In the genomic region with DNA sequence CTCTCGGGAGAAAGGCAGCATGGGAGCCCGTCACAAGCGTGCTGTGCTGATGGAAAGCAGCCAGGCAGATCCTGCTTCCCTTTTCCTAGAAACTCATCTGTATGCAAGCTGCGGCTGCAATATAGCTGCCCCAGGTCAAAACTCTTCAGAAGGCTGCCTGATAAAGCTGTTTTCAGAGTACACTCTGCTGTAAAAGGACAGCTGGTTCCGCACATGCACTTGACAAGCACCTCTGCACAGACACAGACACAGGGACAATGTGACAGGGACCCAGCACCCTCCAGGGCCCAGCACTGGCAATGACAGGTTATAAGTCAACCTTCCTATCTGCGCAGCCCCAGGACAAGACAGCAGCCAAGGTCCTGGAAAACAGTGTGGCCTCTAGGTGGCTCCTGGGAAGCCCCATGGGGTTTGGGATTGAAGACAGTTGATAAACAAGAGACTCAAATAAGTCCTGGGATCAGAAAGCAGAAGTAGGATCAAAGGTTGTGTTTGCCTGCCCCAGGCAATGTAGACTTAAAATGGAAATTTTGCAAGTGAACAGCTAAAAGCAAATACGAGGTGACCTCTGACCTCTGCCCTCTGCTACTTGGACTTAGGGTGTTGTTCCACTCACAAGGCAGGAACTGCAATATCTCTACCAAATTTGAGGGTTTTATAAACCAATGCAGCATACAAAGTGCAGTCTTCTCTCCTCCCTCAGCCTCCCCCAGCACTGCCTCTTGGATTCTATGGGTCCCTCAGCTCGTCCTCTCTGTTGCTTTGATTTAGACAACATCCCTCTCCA, we compare ENCODE assay signal across 1 cellular context.
A peak's percentile ranks its signal among the peaks of the same experiment; 100 is the strongest.
TF ChIP-seq lines count a peak whose summit lies in the region.

No MANE protein-coding gene starts in this region.

TF ChIP-seq in HepG2, 621 proteins besides CTCF, POLR2A, EP300 and RAD21 (continued from another document and continues in another):
- TF ChIP-seq, protein P1, sequence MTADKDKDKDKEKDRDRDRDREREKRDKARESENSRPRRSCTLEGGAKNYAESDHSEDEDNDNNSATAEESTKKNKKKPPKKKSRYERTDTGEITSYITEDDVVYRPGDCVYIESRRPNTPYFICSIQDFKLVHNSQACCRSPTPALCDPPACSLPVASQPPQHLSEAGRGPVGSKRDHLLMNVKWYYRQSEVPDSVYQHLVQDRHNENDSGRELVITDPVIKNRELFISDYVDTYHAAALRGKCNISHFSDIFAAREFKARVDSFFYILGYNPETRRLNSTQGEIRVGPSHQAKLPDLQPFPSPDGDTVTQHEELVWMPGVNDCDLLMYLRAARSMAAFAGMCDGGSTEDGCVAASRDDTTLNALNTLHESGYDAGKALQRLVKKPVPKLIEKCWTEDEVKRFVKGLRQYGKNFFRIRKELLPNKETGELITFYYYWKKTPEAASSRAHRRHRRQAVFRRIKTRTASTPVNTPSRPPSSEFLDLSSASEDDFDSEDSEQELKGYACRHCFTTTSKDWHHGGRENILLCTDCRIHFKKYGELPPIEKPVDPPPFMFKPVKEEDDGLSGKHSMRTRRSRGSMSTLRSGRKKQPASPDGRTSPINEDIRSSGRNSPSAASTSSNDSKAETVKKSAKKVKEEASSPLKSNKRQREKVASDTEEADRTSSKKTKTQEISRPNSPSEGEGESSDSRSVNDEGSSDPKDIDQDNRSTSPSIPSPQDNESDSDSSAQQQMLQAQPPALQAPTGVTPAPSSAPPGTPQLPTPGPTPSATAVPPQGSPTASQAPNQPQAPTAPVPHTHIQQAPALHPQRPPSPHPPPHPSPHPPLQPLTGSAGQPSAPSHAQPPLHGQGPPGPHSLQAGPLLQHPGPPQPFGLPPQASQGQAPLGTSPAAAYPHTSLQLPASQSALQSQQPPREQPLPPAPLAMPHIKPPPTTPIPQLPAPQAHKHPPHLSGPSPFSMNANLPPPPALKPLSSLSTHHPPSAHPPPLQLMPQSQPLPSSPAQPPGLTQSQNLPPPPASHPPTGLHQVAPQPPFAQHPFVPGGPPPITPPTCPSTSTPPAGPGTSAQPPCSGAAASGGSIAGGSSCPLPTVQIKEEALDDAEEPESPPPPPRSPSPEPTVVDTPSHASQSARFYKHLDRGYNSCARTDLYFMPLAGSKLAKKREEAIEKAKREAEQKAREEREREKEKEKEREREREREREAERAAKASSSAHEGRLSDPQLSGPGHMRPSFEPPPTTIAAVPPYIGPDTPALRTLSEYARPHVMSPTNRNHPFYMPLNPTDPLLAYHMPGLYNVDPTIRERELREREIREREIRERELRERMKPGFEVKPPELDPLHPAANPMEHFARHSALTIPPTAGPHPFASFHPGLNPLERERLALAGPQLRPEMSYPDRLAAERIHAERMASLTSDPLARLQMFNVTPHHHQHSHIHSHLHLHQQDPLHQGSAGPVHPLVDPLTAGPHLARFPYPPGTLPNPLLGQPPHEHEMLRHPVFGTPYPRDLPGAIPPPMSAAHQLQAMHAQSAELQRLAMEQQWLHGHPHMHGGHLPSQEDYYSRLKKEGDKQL (CRISPR knock-in tag; IDR thresholded peaks at IDR 0.05; ENCODE audit: low read depth) = peak; percentile 85
- TF ChIP-seq, protein P2, sequence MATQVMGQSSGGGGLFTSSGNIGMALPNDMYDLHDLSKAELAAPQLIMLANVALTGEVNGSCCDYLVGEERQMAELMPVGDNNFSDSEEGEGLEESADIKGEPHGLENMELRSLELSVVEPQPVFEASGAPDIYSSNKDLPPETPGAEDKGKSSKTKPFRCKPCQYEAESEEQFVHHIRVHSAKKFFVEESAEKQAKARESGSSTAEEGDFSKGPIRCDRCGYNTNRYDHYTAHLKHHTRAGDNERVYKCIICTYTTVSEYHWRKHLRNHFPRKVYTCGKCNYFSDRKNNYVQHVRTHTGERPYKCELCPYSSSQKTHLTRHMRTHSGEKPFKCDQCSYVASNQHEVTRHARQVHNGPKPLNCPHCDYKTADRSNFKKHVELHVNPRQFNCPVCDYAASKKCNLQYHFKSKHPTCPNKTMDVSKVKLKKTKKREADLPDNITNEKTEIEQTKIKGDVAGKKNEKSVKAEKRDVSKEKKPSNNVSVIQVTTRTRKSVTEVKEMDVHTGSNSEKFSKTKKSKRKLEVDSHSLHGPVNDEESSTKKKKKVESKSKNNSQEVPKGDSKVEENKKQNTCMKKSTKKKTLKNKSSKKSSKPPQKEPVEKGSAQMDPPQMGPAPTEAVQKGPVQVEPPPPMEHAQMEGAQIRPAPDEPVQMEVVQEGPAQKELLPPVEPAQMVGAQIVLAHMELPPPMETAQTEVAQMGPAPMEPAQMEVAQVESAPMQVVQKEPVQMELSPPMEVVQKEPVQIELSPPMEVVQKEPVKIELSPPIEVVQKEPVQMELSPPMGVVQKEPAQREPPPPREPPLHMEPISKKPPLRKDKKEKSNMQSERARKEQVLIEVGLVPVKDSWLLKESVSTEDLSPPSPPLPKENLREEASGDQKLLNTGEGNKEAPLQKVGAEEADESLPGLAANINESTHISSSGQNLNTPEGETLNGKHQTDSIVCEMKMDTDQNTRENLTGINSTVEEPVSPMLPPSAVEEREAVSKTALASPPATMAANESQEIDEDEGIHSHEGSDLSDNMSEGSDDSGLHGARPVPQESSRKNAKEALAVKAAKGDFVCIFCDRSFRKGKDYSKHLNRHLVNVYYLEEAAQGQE (IDR thresholded peaks at IDR 0.05; ENCODE audit: borderline replicate concordance in 1 of 2, low read depth in 1 of 2, low read length in 2 of 2) = no peak
- TF ChIP-seq ZNF749 (CRISPR knock-in tag; IDR thresholded peaks at IDR 0.05; ENCODE audit: borderline replicate concordance) (no peak; the same call in 1 of the 2 replicates), ZNF484 (CRISPR knock-in tag; IDR thresholded peaks at IDR 0.05; ENCODE audit: borderline replicate concordance, low read depth) (no peak), TARDBP (CRISPR knock-in tag; IDR thresholded peaks at IDR 0.05) (peak; percentile 95), ZNF552 (CRISPR knock-in tag; IDR thresholded peaks at IDR 0.05; ENCODE audit: borderline replicate concordance) (no peak), ZNF549 (CRISPR knock-in tag; IDR thresholded peaks at IDR 0.05) (no peak), ZBTB8A (CRISPR knock-in tag; IDR thresholded peaks at IDR 0.05; ENCODE audit: borderline replicate concordance, low read depth) (no peak), ZNF274 (CRISPR knock-in tag; IDR thresholded peaks at IDR 0.05) (no peak), ZNF350 (CRISPR knock-in tag; IDR thresholded peaks at IDR 0.05; ENCODE audit: borderline replicate concordance, low read depth) (no peak; the same call in 1 of the 2 replicates), KLF16 (CRISPR knock-in tag; IDR thresholded peaks at IDR 0.05) (peak in 1 of 2 experiments; percentile 75; a peak in 1 of 4 replicates), ATF7 (IDR thresholded peaks at IDR 0.05) (no peak), ATF7 (CRISPR knock-in tag; IDR thresholded peaks at IDR 0.05) (peak; percentile 39; the same call in 1 of the 2 replicates), TOPORS (CRISPR knock-in tag; IDR thresholded peaks at IDR 0.05) (peak; percentile 46; the same call in 1 of the 2 replicates), NFE2L1 (CRISPR knock-in tag; IDR thresholded peaks at IDR 0.05; ENCODE audit: borderline replicate concordance) (no peak), ZNF780A (CRISPR knock-in tag; IDR thresholded peaks at IDR 0.05) (no peak), ZNF569 (CRISPR knock-in tag; IDR thresholded peaks at IDR 0.05; ENCODE audit: borderline replicate concordance) (no peak)
- TF ChIP-seq, protein P3, sequence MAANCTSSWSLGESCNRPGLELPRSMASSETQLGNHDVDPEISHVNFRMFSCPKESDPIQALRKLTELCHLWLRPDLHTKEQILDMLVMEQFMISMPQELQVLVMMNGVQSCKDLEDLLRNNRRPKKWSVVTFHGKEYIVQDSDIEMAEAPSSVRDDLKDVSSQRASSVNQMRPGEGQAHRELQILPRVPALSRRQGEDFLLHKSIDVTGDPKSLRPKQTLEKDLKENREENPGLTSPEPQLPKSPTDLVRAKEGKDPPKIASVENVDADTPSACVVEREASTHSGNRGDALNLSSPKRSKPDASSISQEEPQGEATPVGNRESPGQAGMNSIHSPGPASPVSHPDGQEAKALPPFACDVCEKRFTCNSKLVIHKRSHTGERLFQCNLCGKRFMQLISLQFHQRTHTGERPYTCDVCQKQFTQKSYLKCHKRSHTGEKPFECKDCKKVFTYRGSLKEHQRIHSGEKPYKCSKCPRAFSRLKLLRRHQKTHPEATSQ (CRISPR knock-in tag; IDR thresholded peaks at IDR 0.05; ENCODE audit: borderline replicate concordance) = peak; percentile 93; the same call in 1 of the 2 replicates
- TF ChIP-seq, protein P4, sequence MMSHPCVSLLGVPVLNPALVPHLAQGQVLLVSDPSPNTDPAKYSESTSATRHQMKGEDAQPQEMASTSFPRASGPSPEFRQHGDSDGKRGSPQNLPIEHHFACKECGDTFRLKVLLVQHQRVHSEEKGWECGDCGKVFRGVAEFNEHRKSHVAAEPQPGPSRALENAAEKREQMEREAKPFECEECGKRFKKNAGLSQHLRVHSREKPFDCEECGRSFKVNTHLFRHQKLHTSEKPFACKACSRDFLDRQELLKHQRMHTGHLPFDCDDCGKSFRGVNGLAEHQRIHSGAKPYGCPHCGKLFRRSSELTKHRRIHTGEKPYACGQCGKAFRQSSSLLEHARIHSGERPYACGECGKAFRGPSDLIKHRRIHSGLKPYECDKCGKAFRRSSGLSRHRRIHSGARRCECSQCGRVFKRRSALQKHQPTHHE (CRISPR knock-in tag; IDR thresholded peaks at IDR 0.05; ENCODE audit: borderline replicate concordance) = no peak
- TF ChIP-seq, protein P5, sequence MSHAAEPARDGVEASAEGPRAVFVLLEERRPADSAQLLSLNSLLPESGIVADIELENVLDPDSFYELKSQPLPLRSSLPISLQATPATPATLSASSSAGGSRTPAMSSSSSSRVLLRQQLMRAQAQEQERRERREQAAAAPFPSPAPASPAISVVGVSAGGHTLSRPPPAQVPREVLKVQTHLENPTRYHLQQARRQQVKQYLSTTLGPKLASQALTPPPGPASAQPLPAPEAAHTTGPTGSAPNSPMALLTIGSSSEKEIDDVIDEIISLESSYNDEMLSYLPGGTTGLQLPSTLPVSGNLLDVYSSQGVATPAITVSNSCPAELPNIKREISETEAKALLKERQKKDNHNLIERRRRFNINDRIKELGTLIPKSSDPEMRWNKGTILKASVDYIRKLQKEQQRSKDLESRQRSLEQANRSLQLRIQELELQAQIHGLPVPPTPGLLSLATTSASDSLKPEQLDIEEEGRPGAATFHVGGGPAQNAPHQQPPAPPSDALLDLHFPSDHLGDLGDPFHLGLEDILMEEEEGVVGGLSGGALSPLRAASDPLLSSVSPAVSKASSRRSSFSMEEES (CRISPR knock-in tag; IDR thresholded peaks at IDR 0.05) = peak; percentile 69
- TF ChIP-seq, protein P6, sequence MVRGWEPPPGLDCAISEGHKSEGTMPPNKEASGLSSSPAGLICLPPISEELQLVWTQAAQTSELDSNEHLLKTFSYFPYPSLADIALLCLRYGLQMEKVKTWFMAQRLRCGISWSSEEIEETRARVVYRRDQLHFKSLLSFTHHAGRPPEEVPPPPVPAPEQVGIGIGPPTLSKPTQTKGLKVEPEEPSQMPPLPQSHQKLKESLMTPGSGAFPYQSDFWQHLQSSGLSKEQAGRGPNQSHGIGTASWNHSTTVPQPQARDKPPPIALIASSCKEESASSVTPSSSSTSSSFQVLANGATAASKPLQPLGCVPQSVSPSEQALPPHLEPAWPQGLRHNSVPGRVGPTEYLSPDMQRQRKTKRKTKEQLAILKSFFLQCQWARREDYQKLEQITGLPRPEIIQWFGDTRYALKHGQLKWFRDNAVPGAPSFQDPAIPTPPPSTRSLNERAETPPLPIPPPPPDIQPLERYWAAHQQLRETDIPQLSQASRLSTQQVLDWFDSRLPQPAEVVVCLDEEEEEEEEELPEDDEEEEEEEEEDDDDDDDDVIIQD (CRISPR knock-in tag; IDR thresholded peaks at IDR 0.05; ENCODE audit: low read depth) = peak; percentile 92
- TF ChIP-seq, protein P7, sequence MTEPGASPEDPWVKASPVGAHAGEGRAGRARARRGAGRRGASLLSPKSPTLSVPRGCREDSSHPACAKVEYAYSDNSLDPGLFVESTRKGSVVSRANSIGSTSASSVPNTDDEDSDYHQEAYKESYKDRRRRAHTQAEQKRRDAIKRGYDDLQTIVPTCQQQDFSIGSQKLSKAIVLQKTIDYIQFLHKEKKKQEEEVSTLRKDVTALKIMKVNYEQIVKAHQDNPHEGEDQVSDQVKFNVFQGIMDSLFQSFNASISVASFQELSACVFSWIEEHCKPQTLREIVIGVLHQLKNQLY (CRISPR knock-in tag; IDR thresholded peaks at IDR 0.05) = peak; percentile 73; the same call in 1 of the 2 replicates
- TF ChIP-seq, protein P8, sequence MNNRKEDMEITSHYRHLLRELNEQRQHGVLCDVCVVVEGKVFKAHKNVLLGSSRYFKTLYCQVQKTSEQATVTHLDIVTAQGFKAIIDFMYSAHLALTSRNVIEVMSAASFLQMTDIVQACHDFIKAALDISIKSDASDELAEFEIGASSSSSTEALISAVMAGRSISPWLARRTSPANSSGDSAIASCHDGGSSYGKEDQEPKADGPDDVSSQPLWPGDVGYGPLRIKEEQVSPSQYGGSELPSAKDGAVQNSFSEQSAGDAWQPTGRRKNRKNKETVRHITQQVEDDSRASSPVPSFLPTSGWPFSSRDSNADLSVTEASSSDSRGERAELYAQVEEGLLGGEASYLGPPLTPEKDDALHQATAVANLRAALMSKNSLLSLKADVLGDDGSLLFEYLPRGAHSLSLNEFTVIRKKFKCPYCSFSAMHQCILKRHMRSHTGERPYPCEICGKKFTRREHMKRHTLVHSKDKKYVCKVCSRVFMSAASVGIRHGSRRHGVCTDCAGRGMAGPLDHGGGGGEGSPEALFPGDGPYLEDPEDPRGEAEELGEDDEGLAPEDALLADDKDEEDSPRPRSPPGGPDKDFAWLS (CRISPR knock-in tag; IDR thresholded peaks at IDR 0.05; ENCODE audit: borderline replicate concordance) = no peak
